1 cellular context compared by ENCODE assay signal in the genomic region with DNA sequence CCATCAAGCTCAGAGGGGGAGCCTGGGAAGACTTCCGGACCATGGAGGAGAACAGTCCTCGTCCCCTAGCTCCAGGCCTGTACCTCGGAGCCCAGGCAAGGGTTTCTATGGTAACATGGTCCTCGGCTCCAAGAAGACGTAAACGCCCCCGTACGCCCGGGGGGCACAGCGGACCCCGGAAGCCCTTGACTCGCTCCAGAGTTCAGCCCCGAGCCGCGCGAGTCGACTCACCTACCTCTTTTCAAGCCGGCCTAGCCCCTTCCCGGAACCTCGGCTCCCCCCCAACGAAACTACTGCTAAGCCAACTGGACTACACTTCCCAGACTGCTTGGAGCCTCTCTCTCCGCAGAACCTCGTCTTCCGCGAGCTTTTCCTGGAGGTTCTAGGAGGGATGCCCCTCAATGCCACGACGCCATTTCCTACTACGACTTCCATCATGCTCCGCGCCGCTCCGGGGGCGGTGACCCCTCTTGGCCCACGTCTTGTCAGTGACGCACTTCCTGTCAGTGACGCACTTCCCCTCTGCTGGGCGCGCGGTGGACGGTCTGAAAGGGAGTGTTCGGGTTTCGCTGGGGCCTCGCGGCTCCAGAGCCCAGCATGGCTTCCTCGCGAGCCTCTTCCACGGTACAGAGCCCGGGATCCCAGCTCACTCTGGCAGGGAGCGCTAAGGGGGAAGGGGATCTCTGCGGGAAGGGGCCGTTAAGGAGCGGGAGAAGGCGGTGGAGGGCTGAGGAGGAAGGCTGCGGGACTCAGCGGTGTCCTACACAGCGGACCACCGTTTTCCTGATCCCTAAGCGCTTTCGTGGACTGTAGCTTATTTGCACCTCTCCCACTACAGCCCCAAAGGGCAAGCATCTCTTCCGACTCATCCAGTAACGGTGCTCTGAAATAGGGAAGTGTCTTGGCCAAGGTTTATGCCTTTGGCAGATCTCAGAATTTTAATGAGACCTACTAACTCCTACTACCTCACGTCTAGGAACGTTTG.
A peak's percentile ranks its signal among the peaks of the same experiment; 100 is the strongest.
TF ChIP-seq lines count a peak whose summit lies in the region.

A gene (minus strand): TSS at position 426 of the 985 bp plus-strand sequence. CDS start 3,065 bp downstream, outside the sequence.
A gene (plus strand): TSS at position 512 of the 985 bp plus-strand sequence. CDS start 86 bp downstream, at position 598.

TF ChIP-seq in HepG2, 621 proteins besides CTCF, POLR2A, EP300 and RAD21 (continued from another document and continues in another):
- peak; percentile 74 for TF ChIP-seq ZNF761 (CRISPR knock-in tag; conservative IDR thresholded peaks at IDR 0.05)
- TF ChIP-seq CHCHD3 (CRISPR knock-in tag; IDR thresholded peaks at IDR 0.05) = no peak
- TF ChIP-seq ZNF773 (CRISPR knock-in tag; IDR thresholded peaks at IDR 0.05; ENCODE audit: borderline replicate concordance) = no peak
- peak; percentile 61; the same call in 1 of the 2 replicates for TF ChIP-seq IRX3 (CRISPR knock-in tag; IDR thresholded peaks at IDR 0.05; ENCODE audit: borderline replicate concordance, low read depth)
- no peak for TF ChIP-seq ADNP (CRISPR knock-in tag; IDR thresholded peaks at IDR 0.05)
- no peak for TF ChIP-seq TCF7 (IDR thresholded peaks at IDR 0.05; ENCODE audit: low read depth)
- TF ChIP-seq ZNF34 (CRISPR knock-in tag; IDR thresholded peaks at IDR 0.05; ENCODE audit: borderline replicate concordance) = no peak
- TF ChIP-seq, protein P1, sequence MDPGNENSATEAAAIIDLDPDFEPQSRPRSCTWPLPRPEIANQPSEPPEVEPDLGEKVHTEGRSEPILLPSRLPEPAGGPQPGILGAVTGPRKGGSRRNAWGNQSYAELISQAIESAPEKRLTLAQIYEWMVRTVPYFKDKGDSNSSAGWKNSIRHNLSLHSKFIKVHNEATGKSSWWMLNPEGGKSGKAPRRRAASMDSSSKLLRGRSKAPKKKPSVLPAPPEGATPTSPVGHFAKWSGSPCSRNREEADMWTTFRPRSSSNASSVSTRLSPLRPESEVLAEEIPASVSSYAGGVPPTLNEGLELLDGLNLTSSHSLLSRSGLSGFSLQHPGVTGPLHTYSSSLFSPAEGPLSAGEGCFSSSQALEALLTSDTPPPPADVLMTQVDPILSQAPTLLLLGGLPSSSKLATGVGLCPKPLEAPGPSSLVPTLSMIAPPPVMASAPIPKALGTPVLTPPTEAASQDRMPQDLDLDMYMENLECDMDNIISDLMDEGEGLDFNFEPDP (CRISPR knock-in tag; conservative IDR thresholded peaks at IDR 0.05) = no peak
- TF ChIP-seq, protein P2, sequence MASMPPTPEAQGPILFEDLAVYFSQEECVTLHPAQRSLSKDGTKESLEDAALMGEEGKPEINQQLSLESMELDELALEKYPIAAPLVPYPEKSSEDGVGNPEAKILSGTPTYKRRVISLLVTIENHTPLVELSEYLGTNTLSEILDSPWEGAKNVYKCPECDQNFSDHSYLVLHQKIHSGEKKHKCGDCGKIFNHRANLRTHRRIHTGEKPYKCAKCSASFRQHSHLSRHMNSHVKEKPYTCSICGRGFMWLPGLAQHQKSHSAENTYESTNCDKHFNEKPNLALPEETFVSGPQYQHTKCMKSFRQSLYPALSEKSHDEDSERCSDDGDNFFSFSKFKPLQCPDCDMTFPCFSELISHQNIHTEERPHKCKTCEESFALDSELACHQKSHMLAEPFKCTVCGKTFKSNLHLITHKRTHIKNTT (CRISPR knock-in tag; IDR thresholded peaks at IDR 0.05) = no peak
- TF ChIP-seq, protein P3, sequence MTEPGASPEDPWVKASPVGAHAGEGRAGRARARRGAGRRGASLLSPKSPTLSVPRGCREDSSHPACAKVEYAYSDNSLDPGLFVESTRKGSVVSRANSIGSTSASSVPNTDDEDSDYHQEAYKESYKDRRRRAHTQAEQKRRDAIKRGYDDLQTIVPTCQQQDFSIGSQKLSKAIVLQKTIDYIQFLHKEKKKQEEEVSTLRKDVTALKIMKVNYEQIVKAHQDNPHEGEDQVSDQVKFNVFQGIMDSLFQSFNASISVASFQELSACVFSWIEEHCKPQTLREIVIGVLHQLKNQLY (CRISPR knock-in tag; IDR thresholded peaks at IDR 0.05) = 0 out of 2 replicates have a peak, but pooled peaks have one; percentile 23
- TF ChIP-seq, protein P4, sequence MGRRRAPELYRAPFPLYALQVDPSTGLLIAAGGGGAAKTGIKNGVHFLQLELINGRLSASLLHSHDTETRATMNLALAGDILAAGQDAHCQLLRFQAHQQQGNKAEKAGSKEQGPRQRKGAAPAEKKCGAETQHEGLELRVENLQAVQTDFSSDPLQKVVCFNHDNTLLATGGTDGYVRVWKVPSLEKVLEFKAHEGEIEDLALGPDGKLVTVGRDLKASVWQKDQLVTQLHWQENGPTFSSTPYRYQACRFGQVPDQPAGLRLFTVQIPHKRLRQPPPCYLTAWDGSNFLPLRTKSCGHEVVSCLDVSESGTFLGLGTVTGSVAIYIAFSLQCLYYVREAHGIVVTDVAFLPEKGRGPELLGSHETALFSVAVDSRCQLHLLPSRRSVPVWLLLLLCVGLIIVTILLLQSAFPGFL (CRISPR knock-in tag; IDR thresholded peaks at IDR 0.05) = no peak
- TF ChIP-seq KLF13 (CRISPR knock-in tag; IDR thresholded peaks at IDR 0.05) = no peak; the same call in 1 of the 2 replicates
- TF ChIP-seq MIER2 (CRISPR knock-in tag; IDR thresholded peaks at IDR 0.05) = no peak
- TF ChIP-seq ZNF556 (CRISPR knock-in tag; IDR thresholded peaks at IDR 0.05; ENCODE audit: borderline replicate concordance) = peak; percentile 80; the same call in 1 of the 2 replicates
- peak; percentile 60 for TF ChIP-seq MED1 (CRISPR knock-in tag; IDR thresholded peaks at IDR 0.05)
- TF ChIP-seq SIX1 (CRISPR knock-in tag; IDR thresholded peaks at IDR 0.05; ENCODE audit: borderline replicate concordance) = peak; percentile 39; the same call in 1 of the 2 replicates
- no peak for TF ChIP-seq GFI1 (CRISPR knock-in tag; IDR thresholded peaks at IDR 0.05; ENCODE audit: borderline replicate concordance)
- no peak for TF ChIP-seq MTA3 (CRISPR knock-in tag; IDR thresholded peaks at IDR 0.05)
- TF ChIP-seq MEIS1 (CRISPR knock-in tag; IDR thresholded peaks at IDR 0.05; ENCODE audit: borderline replicate concordance) = peak; percentile 21; the same call in 1 of the 2 replicates
- no peak for TF ChIP-seq RFXANK (CRISPR knock-in tag; IDR thresholded peaks at IDR 0.05)
- TF ChIP-seq, protein P5, sequence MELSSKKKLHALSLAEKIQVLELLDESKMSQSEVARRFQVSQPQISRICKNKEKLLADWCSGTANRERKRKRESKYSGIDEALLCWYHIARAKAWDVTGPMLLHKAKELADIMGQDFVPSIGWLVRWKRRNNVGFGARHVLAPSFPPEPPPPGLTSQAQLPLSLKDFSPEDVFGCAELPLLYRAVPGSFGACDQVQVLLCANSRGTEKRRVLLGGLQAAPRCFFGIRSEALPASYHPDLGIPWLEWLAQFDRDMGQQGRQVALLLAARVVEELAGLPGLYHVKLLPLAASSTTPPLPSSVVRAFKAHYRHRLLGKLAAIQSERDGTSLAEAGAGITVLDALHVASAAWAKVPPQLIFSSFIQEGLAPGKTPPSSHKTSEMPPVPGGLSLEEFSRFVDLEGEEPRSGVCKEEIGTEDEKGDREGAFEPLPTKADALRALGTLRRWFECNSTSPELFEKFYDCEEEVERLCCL (CRISPR knock-in tag; IDR thresholded peaks at IDR 0.05; ENCODE audit: borderline replicate concordance) = no peak
- no peak for TF ChIP-seq ZSCAN30 (CRISPR knock-in tag; IDR thresholded peaks at IDR 0.05)
- TF ChIP-seq BCL6 (CRISPR knock-in tag; IDR thresholded peaks at IDR 0.05) = no peak; the same call in 1 of the 2 replicates
- TF ChIP-seq, protein P6, sequence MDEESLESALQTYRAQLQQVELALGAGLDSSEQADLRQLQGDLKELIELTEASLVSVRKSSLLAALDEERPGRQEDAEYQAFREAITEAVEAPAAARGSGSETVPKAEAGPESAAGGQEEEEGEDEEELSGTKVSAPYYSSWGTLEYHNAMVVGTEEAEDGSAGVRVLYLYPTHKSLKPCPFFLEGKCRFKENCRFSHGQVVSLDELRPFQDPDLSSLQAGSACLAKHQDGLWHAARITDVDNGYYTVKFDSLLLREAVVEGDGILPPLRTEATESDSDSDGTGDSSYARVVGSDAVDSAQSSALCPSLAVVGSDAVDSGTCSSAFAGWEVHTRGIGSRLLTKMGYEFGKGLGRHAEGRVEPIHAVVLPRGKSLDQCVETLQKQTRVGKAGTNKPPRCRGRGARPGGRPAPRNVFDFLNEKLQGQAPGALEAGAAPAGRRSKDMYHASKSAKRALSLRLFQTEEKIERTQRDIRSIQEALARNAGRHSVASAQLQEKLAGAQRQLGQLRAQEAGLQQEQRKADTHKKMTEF (CRISPR knock-in tag; IDR thresholded peaks at IDR 0.05) = peak; percentile 70; the same call in 1 of the 2 replicates
- TF ChIP-seq, protein P7, sequence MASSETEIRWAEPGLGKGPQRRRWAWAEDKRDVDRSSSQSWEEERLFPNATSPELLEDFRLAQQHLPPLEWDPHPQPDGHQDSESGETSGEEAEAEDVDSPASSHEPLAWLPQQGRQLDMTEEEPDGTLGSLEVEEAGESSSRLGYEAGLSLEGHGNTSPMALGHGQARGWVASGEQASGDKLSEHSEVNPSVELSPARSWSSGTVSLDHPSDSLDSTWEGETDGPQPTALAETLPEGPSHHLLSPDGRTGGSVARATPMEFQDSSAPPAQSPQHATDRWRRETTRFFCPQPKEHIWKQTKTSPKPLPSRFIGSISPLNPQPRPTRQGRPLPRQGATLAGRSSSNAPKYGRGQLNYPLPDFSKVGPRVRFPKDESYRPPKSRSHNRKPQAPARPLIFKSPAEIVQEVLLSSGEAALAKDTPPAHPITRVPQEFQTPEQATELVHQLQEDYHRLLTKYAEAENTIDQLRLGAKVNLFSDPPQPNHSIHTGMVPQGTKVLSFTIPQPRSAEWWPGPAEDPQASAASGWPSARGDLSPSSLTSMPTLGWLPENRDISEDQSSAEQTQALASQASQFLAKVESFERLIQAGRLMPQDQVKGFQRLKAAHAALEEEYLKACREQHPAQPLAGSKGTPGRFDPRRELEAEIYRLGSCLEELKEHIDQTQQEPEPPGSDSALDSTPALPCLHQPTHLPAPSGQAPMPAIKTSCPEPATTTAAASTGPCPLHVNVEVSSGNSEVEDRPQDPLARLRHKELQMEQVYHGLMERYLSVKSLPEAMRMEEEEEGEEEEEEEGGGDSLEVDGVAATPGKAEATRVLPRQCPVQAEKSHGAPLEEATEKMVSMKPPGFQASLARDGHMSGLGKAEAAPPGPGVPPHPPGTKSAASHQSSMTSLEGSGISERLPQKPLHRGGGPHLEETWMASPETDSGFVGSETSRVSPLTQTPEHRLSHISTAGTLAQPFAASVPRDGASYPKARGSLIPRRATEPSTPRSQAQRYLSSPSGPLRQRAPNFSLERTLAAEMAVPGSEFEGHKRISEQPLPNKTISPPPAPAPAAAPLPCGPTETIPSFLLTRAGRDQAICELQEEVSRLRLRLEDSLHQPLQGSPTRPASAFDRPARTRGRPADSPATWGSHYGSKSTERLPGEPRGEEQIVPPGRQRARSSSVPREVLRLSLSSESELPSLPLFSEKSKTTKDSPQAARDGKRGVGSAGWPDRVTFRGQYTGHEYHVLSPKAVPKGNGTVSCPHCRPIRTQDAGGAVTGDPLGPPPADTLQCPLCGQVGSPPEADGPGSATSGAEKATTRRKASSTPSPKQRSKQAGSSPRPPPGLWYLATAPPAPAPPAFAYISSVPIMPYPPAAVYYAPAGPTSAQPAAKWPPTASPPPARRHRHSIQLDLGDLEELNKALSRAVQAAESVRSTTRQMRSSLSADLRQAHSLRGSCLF (CRISPR knock-in tag; IDR thresholded peaks at IDR 0.05; ENCODE audit: borderline replicate concordance) = no peak
- peak; percentile 92 for TF ChIP-seq BORCS8-MEF2B (CRISPR knock-in tag; IDR thresholded peaks at IDR 0.05)
- peak; percentile 65; the same call in 1 of the 2 replicates for TF ChIP-seq YEATS4 (CRISPR knock-in tag; IDR thresholded peaks at IDR 0.05; ENCODE audit: borderline replicate concordance)
- TF ChIP-seq, protein P8, sequence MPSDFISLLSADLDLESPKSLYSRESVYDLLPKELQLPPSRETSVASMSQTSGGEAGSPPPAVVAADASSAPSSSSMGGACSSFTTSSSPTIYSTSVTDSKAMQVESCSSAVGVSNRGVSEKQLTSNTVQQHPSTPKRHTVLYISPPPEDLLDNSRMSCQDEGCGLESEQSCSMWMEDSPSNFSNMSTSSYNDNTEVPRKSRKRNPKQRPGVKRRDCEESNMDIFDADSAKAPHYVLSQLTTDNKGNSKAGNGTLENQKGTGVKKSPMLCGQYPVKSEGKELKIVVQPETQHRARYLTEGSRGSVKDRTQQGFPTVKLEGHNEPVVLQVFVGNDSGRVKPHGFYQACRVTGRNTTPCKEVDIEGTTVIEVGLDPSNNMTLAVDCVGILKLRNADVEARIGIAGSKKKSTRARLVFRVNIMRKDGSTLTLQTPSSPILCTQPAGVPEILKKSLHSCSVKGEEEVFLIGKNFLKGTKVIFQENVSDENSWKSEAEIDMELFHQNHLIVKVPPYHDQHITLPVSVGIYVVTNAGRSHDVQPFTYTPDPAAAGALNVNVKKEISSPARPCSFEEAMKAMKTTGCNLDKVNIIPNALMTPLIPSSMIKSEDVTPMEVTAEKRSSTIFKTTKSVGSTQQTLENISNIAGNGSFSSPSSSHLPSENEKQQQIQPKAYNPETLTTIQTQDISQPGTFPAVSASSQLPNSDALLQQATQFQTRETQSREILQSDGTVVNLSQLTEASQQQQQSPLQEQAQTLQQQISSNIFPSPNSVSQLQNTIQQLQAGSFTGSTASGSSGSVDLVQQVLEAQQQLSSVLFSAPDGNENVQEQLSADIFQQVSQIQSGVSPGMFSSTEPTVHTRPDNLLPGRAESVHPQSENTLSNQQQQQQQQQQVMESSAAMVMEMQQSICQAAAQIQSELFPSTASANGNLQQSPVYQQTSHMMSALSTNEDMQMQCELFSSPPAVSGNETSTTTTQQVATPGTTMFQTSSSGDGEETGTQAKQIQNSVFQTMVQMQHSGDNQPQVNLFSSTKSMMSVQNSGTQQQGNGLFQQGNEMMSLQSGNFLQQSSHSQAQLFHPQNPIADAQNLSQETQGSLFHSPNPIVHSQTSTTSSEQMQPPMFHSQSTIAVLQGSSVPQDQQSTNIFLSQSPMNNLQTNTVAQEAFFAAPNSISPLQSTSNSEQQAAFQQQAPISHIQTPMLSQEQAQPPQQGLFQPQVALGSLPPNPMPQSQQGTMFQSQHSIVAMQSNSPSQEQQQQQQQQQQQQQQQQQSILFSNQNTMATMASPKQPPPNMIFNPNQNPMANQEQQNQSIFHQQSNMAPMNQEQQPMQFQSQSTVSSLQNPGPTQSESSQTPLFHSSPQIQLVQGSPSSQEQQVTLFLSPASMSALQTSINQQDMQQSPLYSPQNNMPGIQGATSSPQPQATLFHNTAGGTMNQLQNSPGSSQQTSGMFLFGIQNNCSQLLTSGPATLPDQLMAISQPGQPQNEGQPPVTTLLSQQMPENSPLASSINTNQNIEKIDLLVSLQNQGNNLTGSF (CRISPR knock-in tag; IDR thresholded peaks at IDR 0.05) = 0 out of 2 replicates have a peak, but pooled peaks have one; percentile 32
- TF ChIP-seq, protein P9, sequence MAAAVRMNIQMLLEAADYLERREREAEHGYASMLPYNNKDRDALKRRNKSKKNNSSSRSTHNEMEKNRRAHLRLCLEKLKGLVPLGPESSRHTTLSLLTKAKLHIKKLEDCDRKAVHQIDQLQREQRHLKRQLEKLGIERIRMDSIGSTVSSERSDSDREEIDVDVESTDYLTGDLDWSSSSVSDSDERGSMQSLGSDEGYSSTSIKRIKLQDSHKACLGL (CRISPR knock-in tag; IDR thresholded peaks at IDR 0.05) = peak; percentile 65
- TF ChIP-seq ZNF788 (CRISPR knock-in tag; IDR thresholded peaks at IDR 0.05; ENCODE audit: borderline replicate concordance) = peak; percentile 91; the same call in 1 of the 2 replicates
- TF ChIP-seq KMT2B (CRISPR knock-in tag; IDR thresholded peaks at IDR 0.05) = peak; percentile 90
- TF ChIP-seq TAF15 (IDR thresholded peaks at IDR 0.05; ENCODE audit: low read depth, low read length, poor library complexity, severe bottlenecking) = no peak
